ENCODE assay signal across 22 cellular contexts in the genomic region with DNA sequence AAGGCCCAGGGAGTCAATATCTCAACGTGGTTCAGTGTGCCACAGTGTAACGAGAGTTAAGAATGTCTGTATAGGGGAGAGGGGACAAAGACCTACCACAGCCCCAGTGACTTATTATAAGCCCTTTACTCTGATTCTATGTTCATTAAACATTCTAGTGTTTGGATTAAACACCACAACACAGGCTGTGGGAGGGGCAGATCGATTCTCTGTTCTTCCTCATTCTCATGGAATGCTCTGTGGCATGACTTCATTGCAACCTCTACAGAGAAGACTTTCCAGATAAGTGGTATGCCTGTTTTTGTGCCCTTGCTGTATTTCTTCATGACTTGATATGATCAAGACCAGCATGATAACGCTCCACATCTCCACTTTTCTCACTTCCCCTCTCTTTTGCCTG. TPM values are rescaled to one million over a fixed set of nuclear protein-coding genes. Genes with fewer than 3 reads are reported as not detected.
"Had no signal": no experiment of that assay in that cellular context is flagged by ENCODE, and none has a peak within 500 bp of the region (broad histone marks: within the 10 kb centered on the region; RNA-seq: fewer than 3 reads in every experiment).

No MANE protein-coding gene starts in this region.

- H3K4me1 ChIP-seq: gastroesophageal sphincter, lower lobe of right lung, tibial artery, vagina had no signal

- H3K36me3 ChIP-seq: gastroesophageal sphincter, heart right ventricle, lower lobe of right lung, tibial artery, vagina had no signal

- H3K27ac ChIP-seq: gastroesophageal sphincter, heart right ventricle, lower lobe of right lung, tibial artery, vagina had no signal

- H3K36me3 Mint-ChIP-seq: activated naive CD8-positive, alpha-beta T cell; naive thymus-derived CD4-positive, alpha-beta T cell; WTC11 had no signal

- DNase-seq: activated CD4-positive, alpha-beta T cell treated with anti-CD3 and anti-CD28 coated beads, Interleukin-2, amount 10 ng/mL, durations not matched to agents 24 days and 14 days; activated CD8-positive, alpha-beta memory T cell treated with anti-CD3 and anti-CD28 coated beads for 24 hours; activated gamma-delta T cell treated with Interleukin-2 at 50 U/mL for 16 hours; anterior cingulate cortex; cerebellar nuclear complex; effector memory CD4-positive, alpha-beta T cell; heart right ventricle; left colon; lower lobe of right lung; naive thymus-derived CD4-positive, alpha-beta T cell; retina; stimulated activated CD4-positive, alpha-beta T cell treated with anti-CD3 and anti-CD28 coated beads, Interleukin-4, amount 100 ng/mL, for 1 hour; stimulated activated naive CD4-positive, alpha-beta T cell; T-helper 17 cell; tibial artery had no signal

- H3K4me3 Mint-ChIP-seq: activated CD4-positive, alpha-beta T cell treated with anti-CD3 and anti-CD28 coated beads, Interleukin-2, amount 10 ng/mL, durations not matched to agents 24 days and 14 days; activated naive CD8-positive, alpha-beta T cell; naive thymus-derived CD4-positive, alpha-beta T cell; T-helper 17 cell; WTC11 had no signal

- H3K4me1 Mint-ChIP-seq: activated CD4-positive, alpha-beta T cell treated with anti-CD3 and anti-CD28 coated beads, Interleukin-2, amount 10 ng/mL, durations not matched to agents 24 days and 14 days; T-helper 17 cell; WTC11 had no signal

- H3K27me3 ChIP-seq: heart right ventricle, tibial artery, vagina had no signal

- H3K9me3 Mint-ChIP-seq: activated CD4-positive, alpha-beta T cell treated with anti-CD3 and anti-CD28 coated beads, Interleukin-2, amount 10 ng/mL, durations not matched to agents 24 days and 14 days had no signal

- ATAC-seq: gastroesophageal sphincter; heart right ventricle; left colon; lower lobe of right lung; naive thymus-derived CD4-positive, alpha-beta T cell; T-helper 17 cell; WTC11 had no signal

- H3K4me3 ChIP-seq: gastroesophageal sphincter, heart right ventricle, lower lobe of right lung, tibial artery, vagina had no signal

- H3K9me3 ChIP-seq: gastroesophageal sphincter, heart right ventricle, lower lobe of right lung, tibial artery, vagina had no signal

- H3K27ac Mint-ChIP-seq: activated CD4-positive, alpha-beta T cell treated with anti-CD3 and anti-CD28 coated beads, Interleukin-2, amount 10 ng/mL, durations not matched to agents 24 days and 14 days; activated naive CD8-positive, alpha-beta T cell; naive thymus-derived CD4-positive, alpha-beta T cell; T-helper 17 cell; WTC11 had no signal

RNA-seq across cellular contexts. Expression of a gene that starts 39.0 kb away (rescaled TPM):
- total RNA-seq: activated CD4-positive, alpha-beta T cell treated with anti-CD3 and anti-CD28 coated beads, Interleukin-2, amount 10 ng/mL, durations not matched to agents 24 days and 14 days; fibroblast of lung; mononuclear cell; naive thymus-derived CD4-positive, alpha-beta T cell; subcutaneous adipose tissue; T-helper 17 cell; vagina; WTC11 had no signal
- polyA plus RNA-seq: fibroblast of lung; naive thymus-derived CD4-positive, alpha-beta T cell had no signal
